Comparison of ENCODE assay signal across 19 cellular contexts in the genomic region with DNA sequence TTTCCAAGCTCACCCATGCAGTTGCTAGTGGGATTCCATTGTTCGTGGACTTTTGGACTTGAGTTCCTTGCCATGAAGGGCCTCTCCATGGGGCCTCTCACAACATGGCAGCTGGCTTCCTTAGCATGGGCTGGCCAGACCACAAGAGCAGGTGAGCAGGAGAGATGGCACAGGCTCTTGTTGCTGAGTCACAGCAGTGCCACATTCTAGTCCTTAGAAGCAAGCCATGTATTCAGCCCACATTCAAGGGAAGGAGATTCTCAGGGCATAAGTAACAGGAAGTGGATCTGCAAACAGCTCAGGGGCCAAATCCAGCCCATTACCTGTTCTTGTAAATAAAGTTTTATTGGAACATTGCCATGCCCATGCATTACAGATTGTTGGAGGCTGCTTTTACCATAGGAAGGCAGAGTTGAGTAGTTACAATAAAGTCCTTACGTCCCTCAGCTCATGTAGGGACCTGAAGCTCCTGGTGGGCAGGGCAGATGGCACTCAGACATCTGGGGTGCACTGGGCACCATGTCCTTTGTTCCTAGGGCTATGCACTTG.
"Had no signal": no experiment of that assay in that cellular context is flagged by ENCODE, and none has a peak within 500 bp of the region (broad histone marks: within the 10 kb centered on the region; RNA-seq: fewer than 3 reads in every experiment).

No MANE protein-coding gene starts in this region.

- DNase-seq: activated CD4-positive, alpha-beta T cell treated with anti-CD3 and anti-CD28 coated beads, Interleukin-2, amount 10 ng/mL, durations not matched to agents 7 days and 5 days; activated CD4-positive, CD25-positive, alpha-beta regulatory T cell treated with anti-CD3 and anti-CD28 coated beads, Interleukin-2, amount 50 U/mL, for 72 hours; activated CD8-positive, alpha-beta memory T cell treated with anti-CD3 and anti-CD28 coated beads, Interleukin-2, amount 10 ng/mL, durations not matched to agents 7 days and 5 days; activated CD8-positive, alpha-beta T cell treated with anti-CD3 and anti-CD28 coated beads for 36 hours; activated effector memory CD4-positive, alpha-beta T cell treated with anti-CD3 and anti-CD28 coated beads, Interleukin-2, amount 50 U/mL, for 16 hours; activated naive CD4-positive, alpha-beta T cell treated with anti-CD3 and anti-CD28 coated beads, Interleukin-2, amount 10 ng/mL, durations not matched to agents 7 days and 5 days; activated T-cell treated with anti-CD3 and anti-CD28 coated beads for 4 hours; amygdala; endodermal cell; mesenchymal stem cell; naive thymus-derived CD4-positive, alpha-beta T cell; spleen; stimulated activated CD4-positive, alpha-beta T cell treated with anti-CD3 and anti-CD28 coated beads, Interleukin-4, amount 100 ng/mL, for 1 hour; stimulated activated naive CD4-positive, alpha-beta T cell; T-cell; upper lobe of left lung had no signal

- ATAC-seq: activated CD8-positive, alpha-beta memory T cell treated with anti-CD3 and anti-CD28 coated beads, Interleukin-2, amount 10 ng/mL, durations not matched to agents 7 days and 5 days; activated CD8-positive, alpha-beta T cell treated with anti-CD3 and anti-CD28 coated beads for 36 hours; naive thymus-derived CD4-positive, alpha-beta T cell; T-cell had no signal

- H3K36me3 ChIP-seq: neural progenitor cell, spleen, upper lobe of left lung had no signal

- H3K9ac ChIP-seq: neural progenitor cell had no signal

- H2AFZ ChIP-seq: neural progenitor cell had no signal

- H3K9me3 ChIP-seq: upper lobe of left lung had no signal

- H3K4me1 ChIP-seq: upper lobe of left lung had no signal

- H3K4me3 ChIP-seq: coronary artery, neural progenitor cell, spleen, upper lobe of left lung had no signal

- H3K27ac ChIP-seq: coronary artery, neural progenitor cell, spleen, upper lobe of left lung, VCaP had no signal

- H3K4me2 ChIP-seq: neural progenitor cell had no signal

- H3K27me3 ChIP-seq: neural progenitor cell, spleen, upper lobe of left lung had no signal
